In the genomic region with DNA sequence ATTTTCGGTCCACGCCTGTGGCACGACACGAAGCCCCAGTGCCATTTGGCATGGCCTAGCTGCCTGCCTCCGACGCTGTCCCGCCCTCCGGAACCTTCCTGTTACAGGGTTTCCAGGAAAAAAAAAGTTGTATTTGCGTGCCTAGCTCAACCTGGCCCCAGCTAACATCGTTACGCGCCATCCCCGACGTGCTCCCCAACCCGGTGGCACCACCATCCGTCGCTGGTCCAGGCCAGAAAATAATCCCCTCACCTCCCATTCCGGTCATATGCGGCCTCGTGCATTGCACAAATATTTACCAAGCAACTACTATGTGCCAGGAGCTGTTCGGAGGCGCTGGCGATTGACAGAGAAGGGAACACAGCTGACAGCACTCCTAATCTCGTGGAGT, we compare ENCODE assay signal across 10 cellular contexts. TPM values are rescaled to one million over a fixed set of nuclear protein-coding genes. Genes with fewer than 3 reads are reported as not detected.
DNase-seq lines count a peak whose midpoint lies in the region; ATAC-seq, FAIRE-seq and TF ChIP-seq lines count a peak whose summit lies in the region.
"Had no signal": no experiment of that assay in that cellular context is flagged by ENCODE, and none has a peak within 500 bp of the region (broad histone marks: within the 10 kb centered on the region; RNA-seq: fewer than 3 reads in every experiment).

No MANE protein-coding gene starts in this region.

- no peak for FAIRE-seq in kidney (lab: Jason Lieb, UNC)

- H3K18ac ChIP-seq in mesenchymal stem cell (ENCODE audit: low read depth in 1 of 2, low read length in 2 of 2), result peak overlapping the region in 1 of 2 experiments; percentile 22

- intact Hi-C loops in left ventricle myocardium superior (cut with micrococcal nuclease), result no loop called here
- intact Hi-C loops in MCF 10A (cut with micrococcal nuclease), result no loop called here
- intact Hi-C loops in vagina (cut with DNase I), result no loop called here
- intact Hi-C loops in kidney (cut with DNase I), result no loop called here

- H3K36me3 ChIP-seq in right atrium auricular region (no peaks in the 10 kb centered on the region), mesenchymal stem cell (ENCODE audit: control insufficient read depth in 1 of 2, insufficient read depth in 2 of 2, low read depth in 1 of 2, low read length in 2 of 2) (no peaks in the 10 kb centered on the region), vagina (no peaks in the 10 kb centered on the region), kidney (ENCODE audit: control insufficient read depth in 1 of 2, insufficient read depth in 2 of 2, low read length in 2 of 2) (no peaks in the 10 kb centered on the region)

- BruUV-seq in MCF 10A (replicated peaks; lab: Mats Ljungman, UMichigan), result no TSS peak

- WGBS in mesenchymal stem cell, result 86% methylated on average over 24 of the region's 24 CpGs

- POLR2A ChIA-PET in MCF 10A (lab: Yijun Ruan, JAX), result interaction anchor here (0.6 kb wide), 1 partner anchor 126 kb away, joined by 4 read pairs; no protein-coding TSS in a partner anchor

- H3K27ac ChIP-seq in right atrium auricular region, result peak overlapping the region in 1 of 2 donors; percentile 71
- H3K27ac ChIP-seq in mesenchymal stem cell (ENCODE audit: low read length, poor library complexity, severe bottlenecking), result no peak overlapping the region
- H3K27ac ChIP-seq in vagina, result no peak overlapping the region
- no peak overlapping the region for H3K27ac ChIP-seq in kidney (ENCODE audit: low read depth in 2 of 2, low read length in 2 of 2)

- H2BK12ac ChIP-seq in mesenchymal stem cell (ENCODE audit: low read length in 2 of 2), result peak overlapping the region in 1 of 2 experiments; percentile 23

- H3K9me3 ChIP-seq in right atrium auricular region (no peaks in the 10 kb centered on the region), mesenchymal stem cell (ENCODE audit: control insufficient read depth, low read length) (no peaks in the 10 kb centered on the region), vagina (no peaks in the 10 kb centered on the region), kidney (ENCODE audit: control insufficient read depth in 1 of 2, low read length in 2 of 2) (no peaks in the 10 kb centered on the region)

- no peak for TF ChIP-seq POLR2A in vagina (IDR thresholded peaks at IDR 0.05)

- H4K91ac ChIP-seq in mesenchymal stem cell (ENCODE audit: low read length), result peak overlapping the region; percentile 6

- H3K14ac ChIP-seq in mesenchymal stem cell (ENCODE audit: low read length in 2 of 2), result peak overlapping the region in 1 of 2 experiments; percentile 13

- no peak overlapping the region for H3K23ac ChIP-seq in mesenchymal stem cell (ENCODE audit: low read length in 2 of 2)

- peak overlapping the region; percentile 81 for H3K4me2 ChIP-seq in mesenchymal stem cell (ENCODE audit: low read length, poor library complexity, severe bottlenecking)

- H3K9me3 Mint-ChIP-seq in MCF 10A (ENCODE audit: unreplicated experiment), result no peaks in the 10 kb centered on the region

- no peak for ATAC-seq in left ventricle myocardium superior

- DNase-seq in right atrium auricular region (ENCODE audit: low spot score), result no peak
- DNase-seq in left ventricle myocardium superior, result no peak
- DNase-seq in MCF 10A (ENCODE audit: unreplicated experiment), result no peak
- DNase-seq in mesenchymal stem cell, result no peak
- no peak for DNase-seq in vagina (ENCODE audit: extremely low spot score in 2 of 2)
- DNase-seq in kidney tubule cell (ENCODE audit: low spot score), result no peak
- DNase-seq in kidney, result no peak
- no peak for DNase-seq in COLO829 (ENCODE audit: low spot score)

- peak overlapping the region; percentile 49 to 70 for H3K4me3 ChIP-seq in right atrium auricular region
- H3K4me3 ChIP-seq in mesenchymal stem cell (ENCODE audit: insufficient read depth in 1 of 2, low read depth in 1 of 2, low read length in 2 of 2), result peak overlapping the region in 1 of 2 experiments; percentile 73
- peak overlapping the region; percentile 51 to 64 for H3K4me3 ChIP-seq in vagina
- peak overlapping the region in 1 of 2 donors; percentile 53 for H3K4me3 ChIP-seq in kidney (ENCODE audit: low read length in 2 of 2)

- H3K4ac ChIP-seq in mesenchymal stem cell (ENCODE audit: low read depth in 1 of 2, low read length in 2 of 2), result no peak overlapping the region

- no peaks in the 10 kb centered on the region for H3K27me3 Mint-ChIP-seq in MCF 10A (ENCODE audit: insufficient read depth, unreplicated experiment)

- H4K8ac ChIP-seq in mesenchymal stem cell (ENCODE audit: low read length), result peak overlapping the region; percentile 35

- no peaks in the 10 kb centered on the region for H3K79me1 ChIP-seq in mesenchymal stem cell (replicated peaks; ENCODE audit: low read length, poor library complexity, severe bottlenecking)

- H3K27ac Mint-ChIP-seq in MCF 10A (ENCODE audit: low read depth, unreplicated experiment), result no peak overlapping the region

- no peak overlapping the region for H2BK120ac ChIP-seq in mesenchymal stem cell (ENCODE audit: low read depth, low read length)

- no peak overlapping the region for H3K9ac ChIP-seq in mesenchymal stem cell (ENCODE audit: low read length)
- H3K9ac ChIP-seq in kidney (ENCODE audit: low read length in 2 of 2), result no peak overlapping the region

- peak overlapping the region; percentile 49 for H2BK15ac ChIP-seq in mesenchymal stem cell (ENCODE audit: low read depth, poor library complexity, severe bottlenecking)

- no peaks in the 10 kb centered on the region for H3K4me1 Mint-ChIP-seq in MCF 10A (ENCODE audit: insufficient read depth, unreplicated experiment)

- H3K4me1 ChIP-seq in right atrium auricular region (peaks cover 0 to 20% of the 10 kb centered on the region in 2 donors), mesenchymal stem cell (ENCODE audit: control insufficient read depth, insufficient read depth, low read depth, low read length) (peaks cover 14% of the 10 kb centered on the region), vagina (peaks cover 18% of the 10 kb centered on the region), kidney (ENCODE audit: control insufficient read depth in 1 of 2, insufficient read depth in 1 of 2, low read depth in 1 of 2, low read length in 2 of 2) (peaks cover 0 to 4% of the 10 kb centered on the region in 2 donors)

- CTCF ChIA-PET in MCF 10A (lab: Yijun Ruan, JAX), result no interaction called here

- no peak overlapping the region for H2AFZ ChIP-seq in mesenchymal stem cell (ENCODE audit: low read depth, low read length)

- peak overlapping the region; percentile 50 for H3K4me3 Mint-ChIP-seq in MCF 10A (ENCODE audit: unreplicated experiment)

- no peak for TF ChIP-seq CTCF in right atrium auricular region (IDR thresholded peaks at IDR 0.05)
- no peak for TF ChIP-seq CTCF in MCF 10A (IDR thresholded peaks at IDR 0.05; ENCODE audit: unreplicated experiment)
- no peak for TF ChIP-seq CTCF in vagina (IDR thresholded peaks at IDR 0.05)
- TF ChIP-seq CTCF in kidney (IDR thresholded peaks at IDR 0.05; ENCODE audit: borderline replicate concordance, extremely low read depth, insufficient read depth), result no peak

- no peak overlapping the region for H2AK5ac ChIP-seq in mesenchymal stem cell (ENCODE audit: low read length, severe bottlenecking)

- H3K27me3 ChIP-seq in right atrium auricular region, result no peaks in the 10 kb centered on the region
- H3K27me3 ChIP-seq in mesenchymal stem cell (ENCODE audit: control insufficient read depth in 1 of 2, insufficient read depth in 1 of 2, low read length in 2 of 2), result peaks cover 75 to 82% of the 10 kb centered on the region in 2 experiments
- no peaks in the 10 kb centered on the region for H3K27me3 ChIP-seq in vagina

- no peak overlapping the region for H2BK5ac ChIP-seq in mesenchymal stem cell (ENCODE audit: low read depth, low read length, poor library complexity, severe bottlenecking)

- H3K36me3 Mint-ChIP-seq in MCF 10A (ENCODE audit: insufficient read depth, unreplicated experiment), result no peaks in the 10 kb centered on the region

RNA-seq across cellular contexts. Expression of a gene that starts 1.4 kb away (rescaled TPM):
- total RNA-seq in right atrium auricular region, result 1 to 10 TPM in 1 of 2 donors, not detected in 1; 1.0 TPM
- 0.45 TPM for total RNA-seq in left ventricle myocardium superior
- not detected in 2 replicates for total RNA-seq in MCF 10A (2022)
- 0.11 TPM for polyA plus RNA-seq in mesenchymal stem cell (2013, experiment 1 of 2)
- 0.15 TPM for polyA plus RNA-seq in mesenchymal stem cell (2013, experiment 2 of 2)
- 1.5 TPM for total RNA-seq in vagina
- total RNA-seq in kidney, result 0.13 TPM
- 0.26 TPM for polyA plus RNA-seq in kidney (ENCODE audit: insufficient read depth, low read depth, low replicate concordance)
- total RNA-seq: G401 had no signal

RNA-seq across cellular contexts. Expression of a gene that starts 21.9 kb away (rescaled TPM):
- total RNA-seq in right atrium auricular region, result not detected
- total RNA-seq in left ventricle myocardium superior, result not detected
- not detected in 2 replicates for total RNA-seq in MCF 10A (2022)
- not detected for polyA plus RNA-seq in mesenchymal stem cell (2013, experiment 1 of 2)
- not detected for polyA plus RNA-seq in mesenchymal stem cell (2013, experiment 2 of 2)
- total RNA-seq in vagina, result not detected
- total RNA-seq in kidney, result not detected
- not detected for polyA plus RNA-seq in kidney (ENCODE audit: insufficient read depth, low read depth, low replicate concordance)
- total RNA-seq: cerebellum, G401 had no signal

RNA-seq across cellular contexts. Expression of a gene that starts 30.9 kb away (rescaled TPM):
- total RNA-seq in right atrium auricular region (1 to 10 TPM; 8.0 to 8.3 TPM), left ventricle myocardium superior (16.1 TPM), MCF 10A (2022) (42.8 and 53.3 TPM in 2 replicates), vagina (23.8 TPM), kidney (27.7 TPM)
- 19.1 TPM for polyA plus RNA-seq in mesenchymal stem cell (2013, experiment 1 of 2)
- polyA plus RNA-seq in mesenchymal stem cell (2013, experiment 2 of 2), result 20.8 TPM
- 11.5 TPM for polyA plus RNA-seq in kidney (ENCODE audit: insufficient read depth, low read depth, low replicate concordance)

RNA-seq across cellular contexts. Expression of a gene that starts 55.1 kb away (rescaled TPM):
- total RNA-seq in right atrium auricular region (10 to 100 TPM; 25.6 to 26.8 TPM), left ventricle myocardium superior (45.8 TPM), MCF 10A (2022) (50.4 and 65.3 TPM in 2 replicates), vagina (26.3 TPM), kidney (58.8 TPM)
- 35.8 TPM for polyA plus RNA-seq in mesenchymal stem cell (2013, experiment 1 of 2)
- 38.5 TPM for polyA plus RNA-seq in mesenchymal stem cell (2013, experiment 2 of 2)
- polyA plus RNA-seq in kidney (ENCODE audit: insufficient read depth, low read depth, low replicate concordance), result 18.9 TPM
